Comparison of ENCODE assay signal across 22 cellular contexts in the genomic region with DNA sequence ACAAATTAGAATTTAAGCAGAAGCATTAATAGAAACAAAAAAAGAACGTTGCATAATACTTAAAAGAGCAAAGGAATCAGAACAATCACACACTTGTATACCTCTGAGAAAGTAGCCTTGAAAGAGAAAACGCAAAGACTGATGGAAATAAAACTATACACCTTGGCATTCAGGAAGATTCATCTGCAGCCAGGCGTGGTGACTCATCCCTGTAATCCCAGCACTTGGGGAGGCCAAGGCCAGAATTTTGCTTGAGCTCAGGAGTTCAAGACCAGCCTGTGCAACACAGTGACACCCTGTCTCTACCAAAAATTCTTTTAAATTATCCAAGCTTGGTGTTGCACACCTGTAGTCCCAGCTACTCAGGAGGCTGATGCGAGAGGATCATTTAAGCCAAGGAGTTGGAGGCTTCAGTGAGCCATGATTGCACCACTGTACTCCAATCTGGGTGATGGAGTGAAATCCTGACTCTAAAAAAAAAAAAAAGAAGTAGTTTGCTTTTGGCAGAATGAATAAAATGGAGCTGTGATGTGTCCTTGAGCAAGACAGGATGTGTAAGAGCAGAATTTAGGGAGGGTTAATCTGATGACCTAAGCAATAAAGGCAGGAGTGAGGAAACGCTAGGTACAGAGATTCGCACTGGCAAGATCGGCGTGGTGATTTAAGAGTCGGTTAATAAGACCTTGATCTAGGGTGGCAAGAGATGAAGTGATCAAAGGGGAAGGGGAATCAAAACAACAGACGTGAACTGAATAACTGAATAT.
DNase-seq lines count a peak whose midpoint lies in the region; ATAC-seq, FAIRE-seq and TF ChIP-seq lines count a peak whose summit lies in the region.
"Had no signal": no experiment of that assay in that cellular context is flagged by ENCODE, and none has a peak within 500 bp of the region (broad histone marks: within the 10 kb centered on the region; RNA-seq: fewer than 3 reads in every experiment).

No MANE protein-coding gene starts in this region.

- no peak overlapping the region for H3K18ac ChIP-seq in IMR-90 (ENCODE audit: low read depth, low read length)

- H2AK5ac ChIP-seq in IMR-90 (ENCODE audit: low read depth, low read length), result 0 out of 2 replicates have a peak overlapping the region, but pooled peaks have one; percentile 2

- no peak overlapping the region for H3K4me2 ChIP-seq in IMR-90 (ENCODE audit: low read depth, low read length)

- H3K56ac ChIP-seq in IMR-90 (ENCODE audit: extremely low read depth, insufficient read depth, low read length), result no peak overlapping the region

- POLR2A ChIA-PET in IMR-90 (lab: Charles Lee; ENCODE audit: unreplicated experiment), result no interaction called here

- 0 out of 3 replicates have a peak overlapping the region, but pooled peaks have one; percentile 4 for H2BK15ac ChIP-seq in IMR-90 (ENCODE audit: low read depth, low read length)

- no peak overlapping the region for H2AK9ac ChIP-seq in IMR-90 (replicated peaks; ENCODE audit: low read depth, low read length, poor library complexity)

- no peaks in the 10 kb centered on the region for H4K20me1 ChIP-seq in IMR-90 (ENCODE audit: insufficient read depth, low read length)

- H3K23ac ChIP-seq in IMR-90 (ENCODE audit: low read depth, low read length), result no peak overlapping the region

- H4K91ac ChIP-seq in IMR-90 (ENCODE audit: insufficient read depth, low read depth, low read length), result no peak overlapping the region

- ATAC-seq in IMR-90 (ENCODE audit: low read depth), result no peak
- ATAC-seq in stimulated activated memory B cell treated with anti-CD40 and anti-IgM and Interleukin-4, amounts not matched to agents 10 μg/mL and 1 μg/mL and 100 μg/mL, for 72 hours, result no peak
- no peak for ATAC-seq in GM19467 (IDR thresholded peaks at IDR 0.05; ENCODE audit: unreplicated experiment)

- H3K9me1 ChIP-seq in IMR-90 (ENCODE audit: insufficient read depth, low read length), result peaks cover 8% of the 10 kb centered on the region

- no peaks in the 10 kb centered on the region for H3K36me3 Mint-ChIP-seq in stimulated activated memory B cell treated with anti-CD40 and anti-IgM and Interleukin-4, amounts not matched to agents 10 μg/mL and 1 μg/mL and 100 μg/mL, for 72 hours

- CTCF ChIA-PET in IMR-90 (lab: Yijun Ruan, JAX), result interaction anchor here (0.6 kb wide), 1 partner anchor 54 kb away, joined by 3 read pairs; no protein-coding TSS in a partner anchor

- H3K27me3 ChIP-seq in IMR-90 (ENCODE audit: control insufficient read depth, insufficient read depth, low read length) (peaks cover 3% of the 10 kb centered on the region; the same call in 1 of the 2 replicates), bronchial epithelial cell (ENCODE audit: control insufficient read depth, insufficient read depth, low read length) (no peaks in the 10 kb centered on the region)
- H3K27me3 ChIP-seq: BE2C had no signal

- dilution Hi-C loops in IMR-90 (cut with HindIII; ENCODE audit: low sequenced_read_pairs, unreplicated experiment), result no loop called here

- peaks cover 10% of the 10 kb centered on the region for H3K4me1 ChIP-seq in IMR-90 (ENCODE audit: control insufficient read depth, insufficient read depth, low read length)

- H4K8ac ChIP-seq in IMR-90 (ENCODE audit: low read depth in 2 of 2, low read length in 2 of 2), result no peak overlapping the region

- H3K4me1 Mint-ChIP-seq in stimulated activated memory B cell treated with anti-CD40 and anti-IgM and Interleukin-4, amounts not matched to agents 10 μg/mL and 1 μg/mL and 100 μg/mL, for 72 hours, result no peaks in the 10 kb centered on the region
- H3K4me1 Mint-ChIP-seq: IgD-negative memory B cell had no signal

- no peak overlapping the region for H2BK5ac ChIP-seq in IMR-90 (ENCODE audit: low read depth, low read length, poor library complexity, severe bottlenecking)

- peaks cover 35% of the 10 kb centered on the region for H3K27me3 Mint-ChIP-seq in stimulated activated memory B cell treated with anti-CD40 and anti-IgM and Interleukin-4, amounts not matched to agents 10 μg/mL and 1 μg/mL and 100 μg/mL, for 72 hours
- H3K27me3 Mint-ChIP-seq: IgD-negative memory B cell had no signal

- peaks cover 8% of the 10 kb centered on the region for H3K9me3 Mint-ChIP-seq in stimulated activated memory B cell treated with anti-CD40 and anti-IgM and Interleukin-4, amounts not matched to agents 10 μg/mL and 1 μg/mL and 100 μg/mL, for 72 hours
- H3K9me3 Mint-ChIP-seq: CD4-positive, alpha-beta T cell had no signal

- H2BK20ac ChIP-seq in IMR-90 (ENCODE audit: low read depth, low read length), result no peak overlapping the region; the same call in 1 of the 2 replicates

- H3K4ac ChIP-seq in IMR-90 (ENCODE audit: low read depth, low read length), result no peak overlapping the region

- H3K36me3 ChIP-seq in IMR-90 (ENCODE audit: control insufficient read depth, insufficient read depth, low read length) (no peaks in the 10 kb centered on the region), bronchial epithelial cell (ENCODE audit: control insufficient read depth, insufficient read depth, low read length) (no peaks in the 10 kb centered on the region)
- H3K36me3 ChIP-seq: BE2C had no signal

- H3K4me3 ChIP-seq in IMR-90 (ENCODE audit: insufficient read depth, low read depth, low read length) (no peak overlapping the region), bronchial epithelial cell (ENCODE audit: low read depth, low read length) (no peak overlapping the region)

- no peaks in the 10 kb centered on the region for H3K79me1 ChIP-seq in IMR-90 (ENCODE audit: low read depth in 1 of 2, low read length in 2 of 2)

- no peak overlapping the region for H3K9ac ChIP-seq in IMR-90 (ENCODE audit: low read depth, low read length)

- no peak overlapping the region for H4K5ac ChIP-seq in IMR-90 (ENCODE audit: low read depth, low read length)

- TF ChIP-seq CTCF in IMR-90 (conservative IDR thresholded peaks at IDR 0.05; ENCODE audit: low read depth, low read length), result no peak
- TF ChIP-seq CTCF in bronchial epithelial cell (IDR thresholded peaks at IDR 0.05; ENCODE audit: insufficient read depth, low read length, severe bottlenecking), result no peak

- no peak overlapping the region for H3K4me3 Mint-ChIP-seq in stimulated activated memory B cell treated with anti-CD40 and anti-IgM and Interleukin-4, amounts not matched to agents 10 μg/mL and 1 μg/mL and 100 μg/mL, for 72 hours
- H3K4me3 Mint-ChIP-seq: CD4-positive, alpha-beta T cell; IgD-negative memory B cell had no signal

- H3K9me3 ChIP-seq in IMR-90 (ENCODE audit: control insufficient read depth, insufficient read depth, low read length), result no peaks in the 10 kb centered on the region
- H3K9me3 ChIP-seq: BE2C had no signal

- intact Hi-C loops in IMR-90 (cut with micrococcal nuclease), result no loop called here

- no TSS peak for BruUV-seq in IMR-90 (replicated peaks; lab: Mats Ljungman, UMichigan)

- 62% methylated on average over 6 of the region's 10 CpGs; no CpG with 5 or more reads in 1 of the 2 experiments for WGBS in IMR-90 (ENCODE audit: extremely low coverage in 2 of 2, insufficient read length in 1 of 2), 2 experiments

- no peak for TF ChIP-seq RAD21 in IMR-90 (IDR thresholded peaks at IDR 0.05; ENCODE audit: low read length)

- no peak overlapping the region for H2BK120ac ChIP-seq in IMR-90 (ENCODE audit: low read depth, low read length)

- no peak overlapping the region for H2AFZ ChIP-seq in IMR-90 (replicated peaks; ENCODE audit: low read length, poor library complexity)

- DNase-seq in ELR (ENCODE audit: low read depth) (peak; percentile 51), IMR-90 (peak; percentile 13), bronchial epithelial cell (ENCODE audit: low read depth) (peak; percentile 15), kidney tubule cell (ENCODE audit: low spot score) (peak; percentile 21), kidney glomerular epithelial cell (lab: John Stamatoyannopoulos, UW) (no peak)
- DNase-seq: BE2C; Calu3; CD4-positive, alpha-beta T cell; DMS53; GOT3; MV-4-11; NCI-H1436; NCI-H2029; NCI-H2171 treated with DMSO at 0.1 percent for 48 hours; NCI-H446 treated with DMSO at 0.1 percent for 48 hours; NCI-H748 treated with DMSO at 0.1 percent for 48 hours; OCI-M1 had no signal

- in situ Hi-C loops in IMR-90 (cut with MboI; ENCODE audit: low sequenced_read_pairs), result no loop called here

- TF ChIP-seq POLR2A in IMR-90 (IDR thresholded peaks at IDR 0.05; ENCODE audit: low read depth, low read length), result no peak

- no peak for FAIRE-seq in bronchial epithelial cell (lab: Jason Lieb, UNC)
- FAIRE-seq: G401.6 had no signal

- H3K14ac ChIP-seq in IMR-90 (replicated peaks; ENCODE audit: low read depth, low read length), result no peak overlapping the region

- H3K27ac Mint-ChIP-seq in stimulated activated memory B cell treated with anti-CD40 and anti-IgM and Interleukin-4, amounts not matched to agents 10 μg/mL and 1 μg/mL and 100 μg/mL, for 72 hours, result no peak overlapping the region
- H3K27ac Mint-ChIP-seq: CD4-positive, alpha-beta T cell; IgD-negative memory B cell had no signal

- no peak overlapping the region for H3K27ac ChIP-seq in IMR-90 (ENCODE audit: insufficient read depth, low read length)
- H3K27ac ChIP-seq: RWPE1 had no signal

TF ChIP-seq in IMR-90, 13 proteins besides CTCF, POLR2A, EP300 and RAD21 (continues in another document):
- no peak for TF ChIP-seq BHLHE40 (IDR thresholded peaks at IDR 0.05; ENCODE audit: low read depth, low read length)
- TF ChIP-seq MAZ (IDR thresholded peaks at IDR 0.05; ENCODE audit: borderline replicate concordance, low read depth, low read length), result no peak
- TF ChIP-seq RCOR1 (IDR thresholded peaks at IDR 0.05; ENCODE audit: insufficient replicate concordance, low read length), result no peak
- 0 out of 2 replicates have a peak, but pooled peaks have one; percentile 11 for TF ChIP-seq CEBPB (IDR thresholded peaks at IDR 0.05; ENCODE audit: low read depth, low read length)
- TF ChIP-seq NFE2L2 (IDR thresholded peaks at IDR 0.05; ENCODE audit: low read depth, low read length), result no peak
- TF ChIP-seq, protein P1, sequence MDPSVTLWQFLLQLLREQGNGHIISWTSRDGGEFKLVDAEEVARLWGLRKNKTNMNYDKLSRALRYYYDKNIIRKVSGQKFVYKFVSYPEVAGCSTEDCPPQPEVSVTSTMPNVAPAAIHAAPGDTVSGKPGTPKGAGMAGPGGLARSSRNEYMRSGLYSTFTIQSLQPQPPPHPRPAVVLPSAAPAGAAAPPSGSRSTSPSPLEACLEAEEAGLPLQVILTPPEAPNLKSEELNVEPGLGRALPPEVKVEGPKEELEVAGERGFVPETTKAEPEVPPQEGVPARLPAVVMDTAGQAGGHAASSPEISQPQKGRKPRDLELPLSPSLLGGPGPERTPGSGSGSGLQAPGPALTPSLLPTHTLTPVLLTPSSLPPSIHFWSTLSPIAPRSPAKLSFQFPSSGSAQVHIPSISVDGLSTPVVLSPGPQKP (IDR thresholded peaks at IDR 0.05; ENCODE audit: borderline replicate concordance, low read depth, low read length), result no peak
- TF ChIP-seq RFX5 (IDR thresholded peaks at IDR 0.05; ENCODE audit: low read depth, low read length), result no peak
- TF ChIP-seq MXI1 (IDR thresholded peaks at IDR 0.05; ENCODE audit: borderline replicate concordance, low read depth, low read length), result no peak
- no peak for TF ChIP-seq CHD1 (IDR thresholded peaks at IDR 0.05; ENCODE audit: low read depth, low read length)
- TF ChIP-seq FOS (IDR thresholded peaks at IDR 0.05; ENCODE audit: low read depth, low read length), result no peak
